Comparison of ENCODE assay signal across 12 cellular contexts in the genomic region with DNA sequence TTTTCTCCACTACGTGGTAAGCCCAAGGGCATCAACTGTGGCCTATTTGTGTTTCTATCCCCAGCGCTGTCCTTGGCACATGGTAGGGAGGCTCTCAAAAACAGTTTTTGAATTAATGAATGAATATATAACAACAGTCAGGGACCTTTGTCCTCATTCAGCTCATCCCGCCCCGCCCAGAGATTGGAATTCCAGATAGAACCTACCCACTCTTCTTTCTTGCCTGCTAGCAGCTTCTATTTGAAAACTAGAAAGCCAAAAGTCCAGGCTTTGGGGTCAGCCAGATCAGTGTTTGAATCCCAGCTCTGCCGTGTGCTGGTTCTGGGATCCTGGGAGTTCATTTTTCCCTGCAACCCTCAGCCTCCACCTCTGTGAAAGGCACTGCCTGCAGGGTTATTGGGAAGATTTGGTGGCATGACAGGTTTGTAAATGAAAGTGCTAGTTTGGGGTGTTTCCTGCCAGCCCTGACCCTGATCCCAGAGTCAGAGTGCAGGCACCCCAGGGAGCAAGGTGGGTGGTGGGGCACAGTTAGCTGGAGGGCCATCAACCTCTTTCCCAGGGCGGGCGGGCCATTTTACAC. TPM values are rescaled to one million over a fixed set of nuclear protein-coding genes. Genes with fewer than 3 reads are reported as not detected.
DNase-seq lines count a peak whose midpoint lies in the region; ATAC-seq, FAIRE-seq and TF ChIP-seq lines count a peak whose summit lies in the region.
"Had no signal": no experiment of that assay in that cellular context is flagged by ENCODE, and none has a peak within 500 bp of the region (broad histone marks: within the 10 kb centered on the region; RNA-seq: fewer than 3 reads in every experiment).

No MANE protein-coding gene starts in this region.

- no peaks in the 10 kb centered on the region for H3K9me3 ChIP-seq in CD8-positive, alpha-beta memory T cell (ENCODE audit: low read length)
- no peaks in the 10 kb centered on the region for H3K9me3 ChIP-seq in KOPT-K1 (ENCODE audit: insufficient read depth, low read length, poor library complexity, severe bottlenecking)
- H3K9me3 ChIP-seq in K562 (replicated peaks; ENCODE audit: control insufficient read depth, insufficient read depth, low read depth, low read length): no peaks in the 10 kb centered on the region
- H3K9me3 ChIP-seq in aorta (ENCODE audit: control insufficient read depth, low read length): no peaks in the 10 kb centered on the region

- H3K4me1 ChIP-seq in CD8-positive, alpha-beta memory T cell (ENCODE audit: insufficient read depth, low read length): peaks cover 72% of the 10 kb centered on the region
- H3K4me1 ChIP-seq in K562 (replicated peaks in 1 of 2; ENCODE audit: control insufficient read depth in 2 of 2, insufficient read depth in 2 of 2, low read length in 2 of 2) (peaks cover 24 to 60% of the 10 kb centered on the region in 2 experiments; a peak in 4 of 5 replicates), aorta (ENCODE audit: control insufficient read depth in 1 of 2, insufficient read depth in 2 of 2, low read length in 2 of 2) (no peaks in the 10 kb centered on the region)

- no peak for ATAC-seq in K562
- no peak for ATAC-seq in aorta (ENCODE audit: low FRiP score)
- no peak for ATAC-seq in GM21723 (IDR thresholded peaks at IDR 0.05; ENCODE audit: unreplicated experiment)
- ATAC-seq in GM21381 (IDR thresholded peaks at IDR 0.05; ENCODE audit: unreplicated experiment): no peak
- ATAC-seq in HG02840 (IDR thresholded peaks at IDR 0.05; ENCODE audit: low FRiP score, unreplicated experiment): no peak

- no peak overlapping the region for H3K9ac ChIP-seq in K562 (ENCODE audit: insufficient read depth in 1 of 2, low read depth in 2 of 2, low read length in 2 of 2)

- peaks cover 12% of the 10 kb centered on the region for H3K36me3 ChIP-seq in CD8-positive, alpha-beta memory T cell (ENCODE audit: insufficient read depth, low read length)
- peaks cover 80% of the 10 kb centered on the region for H3K36me3 ChIP-seq in KOPT-K1 (ENCODE audit: insufficient read depth, low read length)
- peaks cover 15% of the 10 kb centered on the region; the same call in 2 of the 3 replicates for H3K36me3 ChIP-seq in K562 (ENCODE audit: control insufficient read depth, insufficient read depth, low read length)
- H3K36me3 ChIP-seq in aorta (ENCODE audit: control insufficient read depth in 1 of 2, insufficient read depth in 2 of 2, low read length in 1 of 2): no peaks in the 10 kb centered on the region

- peaks cover 79% of the 10 kb centered on the region for H3K79me2 ChIP-seq in K562 (ENCODE audit: control insufficient read depth, insufficient read depth, low read length)

- H3K27me3 ChIP-seq in CD8-positive, alpha-beta memory T cell (ENCODE audit: insufficient read depth, low read length, poor library complexity, severe bottlenecking): no peaks in the 10 kb centered on the region
- H3K27me3 ChIP-seq in K562 (ENCODE audit: control insufficient read depth in 2 of 2, insufficient read depth in 2 of 2, low read length in 2 of 2): no peaks in the 10 kb centered on the region
- H3K27me3 ChIP-seq in aorta (ENCODE audit: control insufficient read depth in 1 of 2, insufficient read depth in 2 of 2, low read length in 1 of 2): no peaks in the 10 kb centered on the region

- peaks cover 7% of the 10 kb centered on the region for H3K9me1 ChIP-seq in K562 (ENCODE audit: control insufficient read depth, insufficient read depth, low read length)

- intact Hi-C loops in K562 (cut with micrococcal nuclease) (no loop called here), aorta (cut with DNase I) (no loop called here)

- in situ Hi-C loops in K562 (cut with MboI): no loop called here

- no peak for FAIRE-seq in K562 (lab: Jason Lieb, UNC)

- no peak for TF ChIP-seq EP300 in K562 (IDR thresholded peaks at IDR 0.05; ENCODE audit: low read length)

- TF ChIP-seq CTCF in K562 (IDR thresholded peaks at IDR 0.05 in 2 of 3, conservative IDR thresholded peaks at IDR 0.05 in 1 of 3; ENCODE audit: insufficient read depth in 2 of 3, low read depth in 1 of 3, low read length in 3 of 3) (no peak), nephron progenitor cell (IDR thresholded peaks at IDR 0.05) (no peak)

- H3K27me3 Mint-ChIP-seq in CD8-positive, alpha-beta memory T cell: no peaks in the 10 kb centered on the region
- H3K27me3 Mint-ChIP-seq in nephron progenitor cell (ENCODE audit: low read depth, poor library complexity): peaks cover 3% of the 10 kb centered on the region

- H3K36me3 Mint-ChIP-seq in CD8-positive, alpha-beta memory T cell: peaks cover 17 to 59% (median 18%) of the 10 kb centered on the region in 3 donors
- H3K36me3 Mint-ChIP-seq in nephron progenitor cell (ENCODE audit: low read depth): peaks cover 10% of the 10 kb centered on the region

- H3K4me3 ChIP-seq in CD8-positive, alpha-beta memory T cell (ENCODE audit: low read length): peak overlapping the region; percentile 33
- H3K4me3 ChIP-seq in K562 (no peak overlapping the region), aorta (ENCODE audit: low read length in 2 of 2) (no peak overlapping the region)

- no TSS peak for BruUV-seq in K562 (replicated peaks; lab: Mats Ljungman, UMichigan)

- POLR2A ChIA-PET in CD8-positive, alpha-beta memory T cell (lab: Charles Lee): interaction anchor here (1.0 kb wide), 1 partner anchor 15 kb away, joined by 3 read pairs; no protein-coding TSS in a partner anchor
- POLR2A ChIA-PET in K562 (lab: Yijun Ruan, JAX): interaction anchor here (0.6 to 0.8 kb wide), 3 partner anchors 18 to 230 kb away, joined by 3 to 4 read pairs (median 3); no protein-coding TSS in a partner anchor

- CTCF ChIA-PET in CD8-positive, alpha-beta memory T cell (lab: Charles Lee): interaction anchor here (1.1 to 15.2 kb wide), 6 partner anchors 7 to 110 kb away, joined by 4 to 214 read pairs (median 80); a partner anchor contains a TSS
- CTCF ChIA-PET in K562 (lab: Yijun Ruan, JAX; ENCODE audit: low intra/inter-chr PET ratio): no interaction called here

- TF ChIP-seq RAD21 in K562 (CRISPR knock-in tag; conservative IDR thresholded peaks at IDR 0.05 in 1 of 2, IDR thresholded peaks at IDR 0.05 in 1 of 2): no peak

- no peak for DNase-seq in CD8-positive, alpha-beta memory T cell
- DNase-seq in K562 (ENCODE audit: extremely low read depth in 1 of 4, low spot score in 3 of 4) (no peak), nephron progenitor cell (no peak), aorta (no peak)
- DNase-seq: NCI-H1436 treated with DMSO at 0.1 percent for 48 hours, NCI-H774, retina, SHP77 treated with DMSO at 0.1 percent for 48 hours had no signal

- no peak overlapping the region for H3K4me2 ChIP-seq in K562 (ENCODE audit: insufficient read depth, low read length)

- H3K4me1 Mint-ChIP-seq in CD8-positive, alpha-beta memory T cell: peaks cover 60 to 72% (median 66%) of the 10 kb centered on the region in 3 donors
- H3K4me1 Mint-ChIP-seq in nephron progenitor cell: peaks cover 68% of the 10 kb centered on the region

- H4K20me1 ChIP-seq in K562 (replicated peaks; ENCODE audit: control insufficient read depth, insufficient read depth, low read length): peaks cover 15% of the 10 kb centered on the region; the same call in 1 of the 2 replicates

- no peaks in the 10 kb centered on the region for H3K9me3 Mint-ChIP-seq in CD8-positive, alpha-beta memory T cell
- H3K9me3 Mint-ChIP-seq in nephron progenitor cell: no peaks in the 10 kb centered on the region

- no peak for TF ChIP-seq POLR2A in K562 (conservative IDR thresholded peaks at IDR 0.05)

- no peak overlapping the region for H2AFZ ChIP-seq in K562 (ENCODE audit: low read depth, low read length)

- peak overlapping the region; percentile 52 for H3K27ac ChIP-seq in CD8-positive, alpha-beta memory T cell (ENCODE audit: low read depth, low read length)
- H3K27ac ChIP-seq in KOPT-K1 (ENCODE audit: low read depth, low read length, poor library complexity, severe bottlenecking) (peak overlapping the region; percentile 18), K562 (ENCODE audit: extremely low read depth, low read depth, low read length) (no peak overlapping the region), aorta (ENCODE audit: low read depth in 1 of 2, low read length in 2 of 2) (no peak overlapping the region)

- 90% methylated on average over 7 of the region's 7 CpGs for WGBS in K562 (ENCODE audit: insufficient coverage, low coverage, missing lambda C conversion rate)
- WGBS in aorta, 2 donors: 93 to 95% methylated on average over 7 of the region's 7 CpGs

- peak overlapping the region; percentile 95 to 100 (median 98) for H3K4me3 Mint-ChIP-seq in CD8-positive, alpha-beta memory T cell
- H3K4me3 Mint-ChIP-seq in nephron progenitor cell: peak overlapping the region; percentile 34

- peak overlapping the region; percentile 88 to 96 (median 94) for H3K27ac Mint-ChIP-seq in CD8-positive, alpha-beta memory T cell
- H3K27ac Mint-ChIP-seq in nephron progenitor cell: no peak overlapping the region

RNA-seq across cellular contexts. Expression of a gene that starts 4.5 kb away (rescaled TPM):
- 100 to 1,000 TPM; 131 to 133 TPM for total RNA-seq in CD8-positive, alpha-beta memory T cell
- 674 TPM for polyA plus RNA-seq in CD8-positive, alpha-beta memory T cell
- total RNA-seq in K562 (2011; cell fraction: chromatin; rRNA removed; ENCODE audit: low replicate concordance): 18.4 and 49.5 TPM in 2 replicates
- total RNA-seq in K562 (2011; cell fraction: nucleolus; rRNA removed): 26.0 and 28.6 TPM in 2 replicates
- 29.0 and 37.5 TPM in 2 replicates for total RNA-seq in K562 (2011; cell fraction: nucleoplasm; rRNA removed)
- total RNA-seq in K562 (2014; rRNA removed) (35.5 and 51.8 TPM in 2 replicates), K562 (2014; rRNA removed; fragmentation: Illumina TruSeq; extraction: Trizol) (23.8 and 30.5 TPM in 2 replicates), K562 (2015; rRNA removed; fragmentation: Illumina TruSeq; extraction: Trizol) (38.9 and 40.2 TPM in 2 replicates), K562 (2021) (79.9 and 88.0 TPM in 2 replicates), aorta (10 to 100 TPM; 17.6 to 21.1 TPM)
- polyA plus RNA-seq in K562 (2011; rRNA removed) (36.9 and 45.6 TPM in 2 replicates), K562 (2014; fragmentation: Illumina TruSeq; extraction: Trizol) (64.8 and 78.7 TPM in 2 replicates), K562 (2014; fragmentation: Nextera tagmentation; extraction: Ambion mirVana) (10 to 100 TPM; 11.4 to 20.6 TPM), K562 (2014; rRNA removed) (44.9 and 50.1 TPM in 2 replicates), aorta (10 to 100 TPM; 10.6 to 84.4 TPM)
- 59.4 and 62.4 TPM in 2 replicates for polyA plus RNA-seq in K562 (2011; cell fraction: cytosol; rRNA removed)
- 36.7 and 44.4 TPM in 2 replicates for polyA plus RNA-seq in K562 (2011; cell fraction: nucleus; rRNA removed)
- polyA plus RNA-seq in K562 (2012): 42.9 and 66.5 TPM in 2 replicates
- polyA minus RNA-seq in K562 (2011; rRNA and poly(A)+ RNA removed): 29.5 and 44.1 TPM in 2 replicates
- 35.7 and 39.5 TPM in 2 replicates for polyA minus RNA-seq in K562 (2011; cell fraction: cytosol; rRNA and poly(A)+ RNA removed)
- 8.5 and 9.6 TPM in 2 replicates for polyA minus RNA-seq in K562 (2011; cell fraction: nucleus; rRNA and poly(A)+ RNA removed)

RNA-seq across cellular contexts. Expression of a gene that starts 15.9 kb away (rescaled TPM):
- 1 to 10 TPM; 5.8 to 6.0 TPM for total RNA-seq in CD8-positive, alpha-beta memory T cell
- polyA plus RNA-seq in CD8-positive, alpha-beta memory T cell: 125 TPM
- total RNA-seq in K562 (2011; cell fraction: chromatin; rRNA removed; ENCODE audit: low replicate concordance): not detected in 2 replicates
- not detected in 2 replicates for total RNA-seq in K562 (2011; cell fraction: nucleolus; rRNA removed)
- total RNA-seq in K562 (2011; cell fraction: nucleoplasm; rRNA removed): not detected in 2 replicates
- total RNA-seq in K562 (2014; rRNA removed) (not detected in 2 replicates), K562 (2014; rRNA removed; fragmentation: Illumina TruSeq; extraction: Trizol) (not detected in 2 replicates), K562 (2015; rRNA removed; fragmentation: Illumina TruSeq; extraction: Trizol) (0.11 and 0.23 TPM in 2 replicates), K562 (2021) (0.27 TPM in 1 of 2 replicates, not detected in the other), aorta (1 to 10 TPM; 1.4 to 3.4 TPM)
- polyA plus RNA-seq in K562 (2011; rRNA removed) (0.03 and 0.21 TPM in 2 replicates), K562 (2014; fragmentation: Illumina TruSeq; extraction: Trizol) (0.04 and 0.12 TPM in 2 replicates), K562 (2014; fragmentation: Nextera tagmentation; extraction: Ambion mirVana) (under 1 TPM in 1 of 2 experiments, not detected in 1; 0.03 TPM), K562 (2014; rRNA removed) (not detected in 2 replicates), aorta (1 to 10 TPM; 1.5 to 2.4 TPM)
- polyA plus RNA-seq in K562 (2011; cell fraction: cytosol; rRNA removed): 0.22 TPM in 1 of 2 replicates, not detected in the other
- 0.07 and 0.18 TPM in 2 replicates for polyA plus RNA-seq in K562 (2011; cell fraction: nucleus; rRNA removed)
- 0.19 and 0.22 TPM in 2 replicates for polyA plus RNA-seq in K562 (2012)
- 0.11 TPM in 1 of 2 replicates, not detected in the other for polyA minus RNA-seq in K562 (2011; rRNA and poly(A)+ RNA removed)
- not detected in 2 replicates for polyA minus RNA-seq in K562 (2011; cell fraction: cytosol; rRNA and poly(A)+ RNA removed)
- not detected in 2 replicates for polyA minus RNA-seq in K562 (2011; cell fraction: nucleus; rRNA and poly(A)+ RNA removed)

RNA-seq across cellular contexts. Expression of a gene that starts 23.2 kb away (rescaled TPM):
- 10 to 100 TPM; 42.7 to 44.5 TPM for total RNA-seq in CD8-positive, alpha-beta memory T cell
- polyA plus RNA-seq in CD8-positive, alpha-beta memory T cell: 17.1 TPM
- 145 and 300 TPM in 2 replicates for total RNA-seq in K562 (2011; cell fraction: chromatin; rRNA removed; ENCODE audit: low replicate concordance)
- total RNA-seq in K562 (2011; cell fraction: nucleolus; rRNA removed): 204 and 205 TPM in 2 replicates
- 164 and 167 TPM in 2 replicates for total RNA-seq in K562 (2011; cell fraction: nucleoplasm; rRNA removed)
- total RNA-seq in K562 (2014; rRNA removed): 28.8 and 31.9 TPM in 2 replicates
- total RNA-seq in K562 (2014; rRNA removed; fragmentation: Illumina TruSeq; extraction: Trizol): 28.3 and 42.2 TPM in 2 replicates
- total RNA-seq in K562 (2015; rRNA removed; fragmentation: Illumina TruSeq; extraction: Trizol): 39.4 and 40.8 TPM in 2 replicates
- total RNA-seq in K562 (2021): 56.8 and 63.6 TPM in 2 replicates
- polyA plus RNA-seq in K562 (2011; rRNA removed): 42.4 and 52.0 TPM in 2 replicates
- 38.3 and 39.8 TPM in 2 replicates for polyA plus RNA-seq in K562 (2011; cell fraction: cytosol; rRNA removed)
- 305 and 323 TPM in 2 replicates for polyA plus RNA-seq in K562 (2011; cell fraction: nucleus; rRNA removed)
- polyA plus RNA-seq in K562 (2012): 49.7 and 52.4 TPM in 2 replicates
- 37.1 and 39.9 TPM in 2 replicates for polyA plus RNA-seq in K562 (2014; fragmentation: Illumina TruSeq; extraction: Trizol)
- 1 to 10 TPM; 4.2 to 5.9 TPM for polyA plus RNA-seq in K562 (2014; fragmentation: Nextera tagmentation; extraction: Ambion mirVana)
- 59.9 and 63.8 TPM in 2 replicates for polyA plus RNA-seq in K562 (2014; rRNA removed)
- 30.1 and 37.1 TPM in 2 replicates for polyA minus RNA-seq in K562 (2011; rRNA and poly(A)+ RNA removed)
- 9.9 and 11.5 TPM in 2 replicates for polyA minus RNA-seq in K562 (2011; cell fraction: cytosol; rRNA and poly(A)+ RNA removed)
- 60.3 and 89.4 TPM in 2 replicates for polyA minus RNA-seq in K562 (2011; cell fraction: nucleus; rRNA and poly(A)+ RNA removed)
- total RNA-seq in aorta: 10 to 100 TPM; 44.5 to 46.3 TPM
- polyA plus RNA-seq in aorta: 10 to 100 TPM; 12.1 to 59.9 TPM

RNA-seq across cellular contexts. Expression of a gene that starts 40.2 kb away (rescaled TPM):
- total RNA-seq in CD8-positive, alpha-beta memory T cell: not detected
- polyA plus RNA-seq in CD8-positive, alpha-beta memory T cell: not detected
- not detected in 2 replicates for total RNA-seq in K562 (2011; cell fraction: chromatin; rRNA removed; ENCODE audit: low replicate concordance)
- not detected in 2 replicates for total RNA-seq in K562 (2011; cell fraction: nucleolus; rRNA removed)
- total RNA-seq in K562 (2011; cell fraction: nucleoplasm; rRNA removed): not detected in 2 replicates
- total RNA-seq in K562 (2014; rRNA removed) (not detected in 2 replicates), K562 (2014; rRNA removed; fragmentation: Illumina TruSeq; extraction: Trizol) (not detected in 2 replicates), K562 (2015; rRNA removed; fragmentation: Illumina TruSeq; extraction: Trizol) (not detected in 2 replicates), K562 (2021) (not detected in 2 replicates), aorta (1 to 10 TPM; 1.6 to 2.2 TPM)
- polyA plus RNA-seq in K562 (2011; rRNA removed) (not detected in 2 replicates), K562 (2014; fragmentation: Illumina TruSeq; extraction: Trizol) (not detected in 2 replicates), K562 (2014; fragmentation: Nextera tagmentation; extraction: Ambion mirVana) (not detected), K562 (2014; rRNA removed) (not detected in 2 replicates), aorta (1 to 10 TPM in 1 of 2 donors, under 1 TPM in 1; 0.61 to 1.5 TPM)
- polyA plus RNA-seq in K562 (2011; cell fraction: cytosol; rRNA removed): not detected in 2 replicates
- polyA plus RNA-seq in K562 (2011; cell fraction: nucleus; rRNA removed): not detected in 2 replicates
- not detected in 2 replicates for polyA plus RNA-seq in K562 (2012)
- polyA minus RNA-seq in K562 (2011; rRNA and poly(A)+ RNA removed): not detected in 2 replicates
- polyA minus RNA-seq in K562 (2011; cell fraction: cytosol; rRNA and poly(A)+ RNA removed): not detected in 2 replicates
- polyA minus RNA-seq in K562 (2011; cell fraction: nucleus; rRNA and poly(A)+ RNA removed): not detected in 2 replicates

Comparison
In these comparisons a context has a peak if more than half of its experiments do, and no peak if none do; other contexts are left out.
1. H3K27ac ChIP-seq: peak in CD8-positive, alpha-beta memory T cell (single experiment) and KOPT-K1 (single experiment); none in K562 (single experiment) and aorta (0 of 2).